ENCODE assay signal across 35 cellular contexts in genomic region chr7:68336534-68336933, GRCh38.
DNase-seq lines count a peak whose midpoint lies in the region; ATAC-seq, FAIRE-seq and TF ChIP-seq lines count a peak whose summit lies in the region.
"Had no signal": no experiment of that assay in that cellular context is flagged by ENCODE, and none has a peak within 500 bp of the region (broad histone marks: within the 10 kb centered on the region; RNA-seq: fewer than 3 reads in every experiment).

No MANE protein-coding gene starts in this region.

- no peak overlapping the region for H2BK120ac ChIP-seq in H1 (replicated peaks; ENCODE audit: low read depth, low read length)

- H3K27me3 ChIP-seq in K562 (ENCODE audit: control insufficient read depth in 2 of 2, insufficient read depth in 2 of 2, low read length in 2 of 2) (no peaks in the 10 kb centered on the region), H1 (replicated peaks in 1 of 4; ENCODE audit: control insufficient read depth in 3 of 4, extremely low read depth in 1 of 4, insufficient read depth in 3 of 4, low read length in 3 of 4) (no peaks in the 10 kb centered on the region), neural cell (ENCODE audit: insufficient read depth, low read depth, low read length) (no peaks in the 10 kb centered on the region), sigmoid colon (no peaks in the 10 kb centered on the region)
- H3K27me3 ChIP-seq: BE2C; BLaER1; BLaER1 treated with 17β-estradiol and CSF1 and Interleukin-3, amounts not matched to agents 10 nM and 100 nM had no signal

- no peak overlapping the region for H2AK5ac ChIP-seq in H1 (ENCODE audit: low read depth, low read length)

- no peaks in the 10 kb centered on the region for H3K36me3 ChIP-seq in K562 (ENCODE audit: control insufficient read depth, insufficient read depth, low read length)
- H3K36me3 ChIP-seq in H1 (ENCODE audit: control insufficient read depth in 2 of 4, insufficient read depth in 4 of 4, low read length in 3 of 4), result no peaks in the 10 kb centered on the region
- H3K36me3 ChIP-seq in neural cell (ENCODE audit: insufficient read depth, low read length), result no peaks in the 10 kb centered on the region
- no peaks in the 10 kb centered on the region for H3K36me3 ChIP-seq in sigmoid colon
- H3K36me3 ChIP-seq: BE2C; BLaER1; BLaER1 treated with 17β-estradiol and CSF1 and Interleukin-3, amounts not matched to agents 10 nM and 100 nM had no signal

- peak; percentile 5 for DNase-seq in Ammon's horn (ENCODE audit: low spot score)
- DNase-seq in K562 (ENCODE audit: extremely low read depth in 1 of 4, low spot score in 3 of 4), result no peak
- no peak for DNase-seq in H1 (ENCODE audit: low read depth in 1 of 2, low spot score in 2 of 2)
- DNase-seq in sigmoid colon, result no peak
- no peak for DNase-seq in iPS-NIHi7 (ENCODE audit: extremely low spot score)
- no peak for DNase-seq in NOMO-1 treated with dmso at 0.1 percent for 144 hours (lab: John Stamatoyannopoulos, UW; ENCODE audit: unreplicated experiment)
- DNase-seq: 8988T; ACHN; AML-193; BE2C; C1 segment of cervical spinal cord; Caco-2; Calu3; CD4-positive, alpha-beta memory T cell; CD4-positive, alpha-beta T cell; CD4-positive, CD25-positive, alpha-beta regulatory T cell; CD8-positive, alpha-beta memory T cell; CD8-positive, alpha-beta T cell; COR-L47; DMS 273 treated with DMSO at 0.1 percent for 48 hours; DMS153; DMS53; DMS79; DMS79 treated with DMSO at 0.1 percent for 48 hours; DND-41; EL had no signal

- ATAC-seq in K562, result no peak
- no peak for ATAC-seq in HG03354 (IDR thresholded peaks at IDR 0.05; ENCODE audit: poor library complexity, severe bottlenecking, unreplicated experiment)
- ATAC-seq: A549; CD8-positive, alpha-beta T cell had no signal

- no peak overlapping the region for H4K5ac ChIP-seq in H1 (ENCODE audit: insufficient read length, low read depth, low read length)

- BruUV-seq in K562 (replicated peaks; lab: Mats Ljungman, UMichigan), result no TSS peak

- POLR2A ChIA-PET in K562 (lab: Yijun Ruan, JAX), result interaction anchor here (1.5 kb wide), 1 partner anchor 13 kb away, joined by 3 read pairs; no protein-coding TSS in a partner anchor
- POLR2A ChIA-PET in H1 (lab: Charles Lee; ENCODE audit: partially characterized antibody), result no interaction called here

- H3K23ac ChIP-seq in H1 (ENCODE audit: insufficient read length), result no peak overlapping the region

- H3K56ac ChIP-seq in H1 (replicated peaks; ENCODE audit: insufficient read length, low read depth, low read length), result no peak overlapping the region

- H3K4me2 ChIP-seq in K562 (ENCODE audit: insufficient read depth, low read length), result peak overlapping the region; percentile 12; the same call in 1 of the 2 replicates
- no peak overlapping the region for H3K4me2 ChIP-seq in H1 (ENCODE audit: insufficient read depth in 1 of 2, low read depth in 2 of 2, low read length in 2 of 2)
- H3K4me2 ChIP-seq in neural cell (ENCODE audit: low read length), result no peak overlapping the region
- H3K4me2 ChIP-seq: A549; BLaER1; BLaER1 treated with 17β-estradiol and CSF1 and Interleukin-3, amounts not matched to agents 10 nM and 100 nM had no signal

- H3F3A ChIP-seq in neural cell (ENCODE audit: insufficient read depth, low read length, poor library complexity, severe bottlenecking), result no peaks in the 10 kb centered on the region

- in situ Hi-C loops in K562 (cut with MboI), result no loop called here

- H3K4me1 ChIP-seq in K562 (replicated peaks in 1 of 2; ENCODE audit: control insufficient read depth in 2 of 2, insufficient read depth in 2 of 2, low read length in 2 of 2) (no peaks in the 10 kb centered on the region), H1 (replicated peaks in 1 of 4; ENCODE audit: control insufficient read depth in 3 of 4, insufficient read depth in 4 of 4, low read length in 3 of 4) (no peaks in the 10 kb centered on the region), sigmoid colon (no peaks in the 10 kb centered on the region)
- H3K4me1 ChIP-seq: A549, BE2C, Caco-2 had no signal

- no peaks in the 10 kb centered on the region for H3K23me2 ChIP-seq in H1 (ENCODE audit: low read depth, low read length)

- H2AFZ ChIP-seq in K562 (ENCODE audit: low read depth, low read length) (no peak overlapping the region), H1 (ENCODE audit: low read length) (0 out of 2 replicates have a peak overlapping the region, but pooled peaks have one; percentile 34), neural cell (ENCODE audit: low read depth, low read length) (no peak overlapping the region)

- under 1% methylated on average over 8 of the region's 8 CpGs for WGBS in K562 (ENCODE audit: insufficient coverage, low coverage, missing lambda C conversion rate)
- WGBS in H1 (ENCODE audit: extremely low coverage in 1 of 2, insufficient coverage in 1 of 2, insufficient read length in 1 of 2, insufficient replicate concordance in 2 of 2, low coverage in 1 of 2, low lambda C conversion rate in 2 of 2, missing lambda C conversion rate in 1 of 2), 2 experiments, result 88% methylated on average over 8 of the region's 8 CpGs; no CpG with 5 or more reads in 1 of the 2 experiments
- WGBS in sigmoid colon, 2 donors, result 78 to 79% methylated on average over 8 of the region's 8 CpGs

- no peak overlapping the region for H2BK20ac ChIP-seq in H1 (ENCODE audit: low read length)

- H4K91ac ChIP-seq in H1 (replicated peaks; ENCODE audit: insufficient read length, low read length), result no peak overlapping the region

- no peak overlapping the region for H3K27ac ChIP-seq in K562 (ENCODE audit: extremely low read depth, low read depth, low read length)
- no peak overlapping the region for H3K27ac ChIP-seq in H1 (ENCODE audit: low read depth, low read length)
- H3K27ac ChIP-seq in neural cell (ENCODE audit: low read length), result no peak overlapping the region
- no peak overlapping the region for H3K27ac ChIP-seq in sigmoid colon
- H3K27ac ChIP-seq: 22Rv1; A549; BLaER1; BLaER1 treated with 17β-estradiol and CSF1 and Interleukin-3, amounts not matched to agents 10 nM and 100 nM; C4-2B had no signal

- TF ChIP-seq RAD21 in K562 (CRISPR knock-in tag; conservative IDR thresholded peaks at IDR 0.05 in 1 of 2, IDR thresholded peaks at IDR 0.05 in 1 of 2) (no peak), H1 (IDR thresholded peaks at IDR 0.05 in 1 of 2, conservative IDR thresholded peaks at IDR 0.05 in 1 of 2; ENCODE audit: low read depth in 2 of 2, low read length in 2 of 2) (no peak), neural cell (conservative IDR thresholded peaks at IDR 0.05) (peak; percentile 44)

- H3K9me1 ChIP-seq in K562 (ENCODE audit: control insufficient read depth, insufficient read depth, low read length), result no peaks in the 10 kb centered on the region

- H3K79me2 ChIP-seq in K562 (ENCODE audit: control insufficient read depth, insufficient read depth, low read length) (no peaks in the 10 kb centered on the region), H1 (ENCODE audit: control insufficient read depth in 1 of 2, insufficient read depth in 2 of 2, low read length in 2 of 2) (no peaks in the 10 kb centered on the region), neural cell (replicated peaks; ENCODE audit: insufficient read depth, low read length) (no peaks in the 10 kb centered on the region)

- H2BK12ac ChIP-seq in H1 (ENCODE audit: low read depth, low read length), result no peak overlapping the region

- H3K4ac ChIP-seq in H1 (replicated peaks; ENCODE audit: insufficient read length, low read depth, low read length), result no peak overlapping the region

- CTCF ChIA-PET in K562 (lab: Yijun Ruan, JAX; ENCODE audit: low intra/inter-chr PET ratio), result no interaction called here
- CTCF ChIA-PET in H1 (lab: Charles Lee; ENCODE audit: partially characterized antibody), result interaction anchor here (0.7 kb wide), 1 partner anchor 290 kb away, joined by 3 read pairs; no protein-coding TSS in a partner anchor

- intact Hi-C loops in K562 (cut with micrococcal nuclease) (no loop called here), sigmoid colon (cut with DNase I) (no loop called here)

- no peak overlapping the region for H4K8ac ChIP-seq in H1 (ENCODE audit: extremely low read depth, insufficient read depth, low read length)

- H3K9ac ChIP-seq in K562 (ENCODE audit: insufficient read depth in 1 of 2, low read depth in 2 of 2, low read length in 2 of 2) (no peak overlapping the region), H1 (replicated peaks in 1 of 4; ENCODE audit: extremely low read depth in 1 of 4, low read depth in 3 of 4, low read length in 3 of 4) (no peak overlapping the region), neural cell (ENCODE audit: low read length) (no peak overlapping the region)
- H3K9ac ChIP-seq: BLaER1; BLaER1 treated with 17β-estradiol and CSF1 and Interleukin-3, amounts not matched to agents 10 nM and 100 nM had no signal

- H3K4me3 ChIP-seq in K562 (no peak overlapping the region), H1 (ENCODE audit: extremely low read depth in 1 of 4, insufficient read depth in 2 of 4, low read depth in 3 of 4, low read length in 4 of 4) (no peak overlapping the region), neural cell (ENCODE audit: low read length) (peak overlapping the region; percentile 21), sigmoid colon (no peak overlapping the region)
- H3K4me3 ChIP-seq: A549; BLaER1; BLaER1 treated with 17β-estradiol and CSF1 and Interleukin-3, amounts not matched to agents 10 nM and 100 nM had no signal

- no peak overlapping the region for H2BK5ac ChIP-seq in H1 (ENCODE audit: low read depth, low read length)

- H2BK15ac ChIP-seq in H1 (ENCODE audit: low read length), result no peak overlapping the region

- TF ChIP-seq CTCF in K562 (IDR thresholded peaks at IDR 0.05 in 2 of 3, conservative IDR thresholded peaks at IDR 0.05 in 1 of 3; ENCODE audit: insufficient read depth in 2 of 3, low read depth in 1 of 3, low read length in 3 of 3) (no peak), H1 (IDR thresholded peaks at IDR 0.05; ENCODE audit: control extremely low read depth in 1 of 3, insufficient read depth in 1 of 3, low read depth in 1 of 3, low read length in 3 of 3) (no peak), neural cell (IDR thresholded peaks at IDR 0.05; ENCODE audit: poor library complexity, severe bottlenecking) (no peak), sigmoid colon (IDR thresholded peaks at IDR 0.05) (no peak)

- no peaks in the 10 kb centered on the region for H4K20me1 ChIP-seq in K562 (replicated peaks; ENCODE audit: control insufficient read depth, insufficient read depth, low read length)
- H4K20me1 ChIP-seq in H1 (replicated peaks in 1 of 2; ENCODE audit: control insufficient read depth in 1 of 2, insufficient read depth in 2 of 2, low read length in 2 of 2), result no peaks in the 10 kb centered on the region
- no peaks in the 10 kb centered on the region for H4K20me1 ChIP-seq in neural cell (ENCODE audit: insufficient read depth)
- H4K20me1 ChIP-seq: BLaER1; BLaER1 treated with 17β-estradiol and CSF1 and Interleukin-3, amounts not matched to agents 10 nM and 100 nM had no signal

- H3K14ac ChIP-seq in H1 (ENCODE audit: insufficient read length), result no peak overlapping the region

- FAIRE-seq in K562 (lab: Jason Lieb, UNC), result no peak
- no peak for FAIRE-seq in H1 (lab: Jason Lieb, UNC)
- FAIRE-seq: A204.1, A549, D721Med had no signal

- no peak overlapping the region for H3K18ac ChIP-seq in H1 (ENCODE audit: extremely low read depth, low read length)

- no peaks in the 10 kb centered on the region for H3K9me2 ChIP-seq in neural cell (ENCODE audit: insufficient read depth, low read length)

- TF ChIP-seq EP300 in K562 (IDR thresholded peaks at IDR 0.05; ENCODE audit: low read length) (no peak), H1 (IDR thresholded peaks at IDR 0.05; ENCODE audit: borderline replicate concordance in 1 of 2, low read depth in 2 of 2, low read length in 2 of 2) (no peak), neural cell (conservative IDR thresholded peaks at IDR 0.05; ENCODE audit: poor library complexity, severe bottlenecking) (peak; percentile 99), sigmoid colon (IDR thresholded peaks at IDR 0.05) (no peak)

- no peaks in the 10 kb centered on the region for H3K79me1 ChIP-seq in H1 (ENCODE audit: low read depth, low read length)

- H3K9me3 ChIP-seq in K562 (replicated peaks; ENCODE audit: control insufficient read depth, insufficient read depth, low read depth, low read length) (no peaks in the 10 kb centered on the region), H1 (ENCODE audit: insufficient read depth in 2 of 2, low read depth in 1 of 2, low read length in 1 of 2) (no peaks in the 10 kb centered on the region; a peak in 1 of 4 replicates), neural cell (ENCODE audit: low read length) (no peaks in the 10 kb centered on the region), sigmoid colon (peaks cover 0 to 13% (median under 1%) of the 10 kb centered on the region in 4 donors)
- H3K9me3 ChIP-seq: BE2C, Caco-2 had no signal

- TF ChIP-seq POLR2A in K562 (conservative IDR thresholded peaks at IDR 0.05), result no peak
- no peak for TF ChIP-seq POLR2A in H1 (IDR thresholded peaks at IDR 0.05; ENCODE audit: control extremely low read depth in 1 of 2, low read depth in 2 of 2, low read length in 2 of 2)
- TF ChIP-seq POLR2A in sigmoid colon (IDR thresholded peaks at IDR 0.05), result no peak
